Comparison of ENCODE assay signal across 14 cellular contexts in genomic region chr11:779120-779954, GRCh38. TPM values are rescaled to one million over a fixed set of nuclear protein-coding genes. Genes with fewer than 3 reads are reported as not detected.
DNase-seq lines count a peak whose midpoint lies in the region; ATAC-seq and TF ChIP-seq lines count a peak whose summit lies in the region.
"Had no signal": no experiment of that assay in that cellular context is flagged by ENCODE, and none has a peak within 500 bp of the region (broad histone marks: within the 10 kb centered on the region; RNA-seq: fewer than 3 reads in every experiment).

No MANE protein-coding gene starts in this region.

- H3K4me3 ChIP-seq in DND-41 (ENCODE audit: low read depth in 1 of 2, low read length in 2 of 2) (no peak overlapping the region), PC-9 (no peak overlapping the region)

- H4K20me1 ChIP-seq in DND-41 (ENCODE audit: insufficient read depth, low read length) (peaks cover 47% of the 10 kb centered on the region), PC-9 (ENCODE audit: insufficient read depth) (peaks cover 8% of the 10 kb centered on the region; the same call in 1 of the 2 replicates)

- no peaks in the 10 kb centered on the region for H3K27me3 ChIP-seq in DND-41 (ENCODE audit: insufficient read depth, low read length, poor library complexity)
- no peaks in the 10 kb centered on the region for H3K27me3 ChIP-seq in PC-9 (ENCODE audit: insufficient read depth, low read depth)

- H3K27ac Mint-ChIP-seq in HFFc6 (no peak overlapping the region), neural crest cell (ENCODE audit: unreplicated experiment) (no peak overlapping the region)
- H3K27ac Mint-ChIP-seq in activated naive CD8-positive, alpha-beta T cell treated with anti-CD3 and anti-CD28 coated beads, Interleukin-2, amount 10 ng/mL, durations not matched to agents 7 days and 5 days = no peak overlapping the region
- H3K27ac Mint-ChIP-seq: dendritic cell treated with granulocyte-macrophage colony-stimulating factor and Interleukin-4, amounts not matched to agents 40 ng/mL and 50 ng/mL, for 4 days had no signal

- H3K4me1 Mint-ChIP-seq in HFFc6 (ENCODE audit: low read depth) (peaks cover 35% of the 10 kb centered on the region), neural crest cell (peaks cover 29% of the 10 kb centered on the region)
- H3K4me1 Mint-ChIP-seq in activated naive CD8-positive, alpha-beta T cell treated with anti-CD3 and anti-CD28 coated beads, Interleukin-2, amount 10 ng/mL, durations not matched to agents 7 days and 5 days = peaks cover 15% of the 10 kb centered on the region

- H3K4me3 Mint-ChIP-seq in HFFc6 (no peak overlapping the region), neural crest cell (peak overlapping the region; percentile 68)
- H3K4me3 Mint-ChIP-seq in activated naive CD8-positive, alpha-beta T cell treated with anti-CD3 and anti-CD28 coated beads, Interleukin-2, amount 10 ng/mL, durations not matched to agents 7 days and 5 days = peak overlapping the region; percentile 48

- H3K9me3 Mint-ChIP-seq in HFFc6 (no peaks in the 10 kb centered on the region), neural crest cell (no peaks in the 10 kb centered on the region)
- H3K9me3 Mint-ChIP-seq in activated naive CD8-positive, alpha-beta T cell treated with anti-CD3 and anti-CD28 coated beads, Interleukin-2, amount 10 ng/mL, durations not matched to agents 7 days and 5 days = no peaks in the 10 kb centered on the region
- H3K9me3 Mint-ChIP-seq: dendritic cell treated with granulocyte-macrophage colony-stimulating factor and Interleukin-4, amounts not matched to agents 40 ng/mL and 50 ng/mL, for 4 days had no signal

- no peak overlapping the region for H3K27ac ChIP-seq in DND-41 (ENCODE audit: low read length)
- H3K27ac ChIP-seq in PC-9 = no peak overlapping the region
- H3K27ac ChIP-seq: KMS-11 had no signal

- peaks cover 36% of the 10 kb centered on the region for H3K36me3 ChIP-seq in DND-41 (ENCODE audit: insufficient read depth, low read length)
- H3K36me3 ChIP-seq in PC-9 (ENCODE audit: low read depth) = no peaks in the 10 kb centered on the region

- intact Hi-C loops in PC-9 (cut with micrococcal nuclease; ENCODE audit: unreplicated experiment) = no loop called here

- peaks cover 4% of the 10 kb centered on the region; the same call in 1 of the 2 replicates for H3K27me3 Mint-ChIP-seq in HFFc6 (ENCODE audit: insufficient read depth)
- H3K27me3 Mint-ChIP-seq in activated naive CD8-positive, alpha-beta T cell treated with anti-CD3 and anti-CD28 coated beads, Interleukin-2, amount 10 ng/mL, durations not matched to agents 7 days and 5 days = no peaks in the 10 kb centered on the region
- peaks cover 2% of the 10 kb centered on the region for H3K27me3 Mint-ChIP-seq in neural crest cell (ENCODE audit: low read depth)

- H2AFZ ChIP-seq in DND-41 (ENCODE audit: low read depth, low read length) (no peak overlapping the region), PC-9 (no peak overlapping the region)

- ATAC-seq in DND-41 (ENCODE audit: insufficient read depth, low read depth) = no peak
- ATAC-seq in activated naive CD8-positive, alpha-beta T cell treated with anti-CD3 and anti-CD28 coated beads, Interleukin-2, amount 10 ng/mL, durations not matched to agents 7 days and 5 days (ENCODE audit: low read depth) = no peak
- ATAC-seq: sciatic nerve, SK-N-SH treated with all-trans-retinoic acid at 6 μM for 48 hours had no signal

- H3K79me2 ChIP-seq in DND-41 (ENCODE audit: insufficient read depth, low read length) (peaks cover 54% of the 10 kb centered on the region), PC-9 (ENCODE audit: low read depth) (peaks cover 35% of the 10 kb centered on the region)

- H3F3A ChIP-seq in PC-9 (ENCODE audit: insufficient read depth, low read depth) = no peaks in the 10 kb centered on the region; the same call in 1 of the 2 replicates

- TF ChIP-seq CTCF in DND-41 (IDR thresholded peaks at IDR 0.05; ENCODE audit: borderline replicate concordance, extremely low read depth, low read length, poor library complexity, severe bottlenecking) (no peak), HFFc6 (IDR thresholded peaks at IDR 0.05) (peak; percentile 21; the same call in 1 of the 2 replicates), neural crest cell (conservative IDR thresholded peaks at IDR 0.05) (no peak), PC-9 (conservative IDR thresholded peaks at IDR 0.05) (no peak)

- H3K4me2 ChIP-seq in DND-41 (ENCODE audit: insufficient read depth, low read length) (peak overlapping the region; percentile 89), PC-9 (no peak overlapping the region)

- DNase-seq in DND-41 (no peak), HFFc6 (no peak), neural crest cell (ENCODE audit: low read depth, low spot score) (no peak), NOMO-1 (lab: John Stamatoyannopoulos, UW; ENCODE audit: unreplicated experiment in 2 of 2) (no peak), PC-9 (no peak), amniotic stem cell (lab: John Stamatoyannopoulos, UW) (no peak)
- DNase-seq in activated naive CD8-positive, alpha-beta T cell treated with anti-CD3 and anti-CD28 coated beads, Interleukin-2, amount 10 ng/mL, durations not matched to agents 7 days and 5 days = no peak
- DNase-seq: activated CD4-positive, alpha-beta T cell treated with anti-CD3 and anti-CD28 coated beads for 1 hour; NCI-H146; NCI-H774 had no signal

- peak overlapping the region; percentile 97; the same call in 1 of the 2 replicates for H3K9ac ChIP-seq in DND-41 (ENCODE audit: low read depth, low read length)
- H3K9ac ChIP-seq: KMS-11 had no signal

- no peaks in the 10 kb centered on the region for H3K9me3 ChIP-seq in DND-41 (ENCODE audit: insufficient read depth, low read length, severe bottlenecking)
- no peaks in the 10 kb centered on the region for H3K9me3 ChIP-seq in PC-9 (ENCODE audit: insufficient read depth, low read depth)

- BruUV-seq in PC-9 (replicated peaks; lab: Mats Ljungman, UMichigan) = no TSS peak

- CTCF ChIA-PET in PC-9 (lab: Charles Lee) = no interaction called here

- H3K9me2 ChIP-seq in PC-9 (ENCODE audit: insufficient read depth) = no peaks in the 10 kb centered on the region

- POLR2A ChIA-PET in activated naive CD8-positive, alpha-beta T cell treated with anti-CD3 and anti-CD28 coated beads, Interleukin-2, amount 10 ng/mL, durations not matched to agents 7 days and 5 days (lab: Charles Lee) = interaction anchor here (0.7 to 3.7 kb wide), 6 partner anchors 11 to 69 kb away, joined by 3 to 20 read pairs (median 4); partner anchors contain the start of genes CEND1 and PNPLA2
- POLR2A ChIA-PET in PC-9 (lab: Charles Lee; ENCODE audit: unreplicated experiment) = no interaction called here

- peaks cover 6% of the 10 kb centered on the region for H3K36me3 Mint-ChIP-seq in HFFc6 (ENCODE audit: low read depth)
- H3K36me3 Mint-ChIP-seq in activated naive CD8-positive, alpha-beta T cell treated with anti-CD3 and anti-CD28 coated beads, Interleukin-2, amount 10 ng/mL, durations not matched to agents 7 days and 5 days = peaks cover 5% of the 10 kb centered on the region
- no peaks in the 10 kb centered on the region for H3K36me3 Mint-ChIP-seq in neural crest cell (ENCODE audit: low read depth)

- H3K4me1 ChIP-seq in DND-41 (ENCODE audit: insufficient read depth, low read length) (peaks cover 48% of the 10 kb centered on the region), PC-9 (replicated peaks; ENCODE audit: insufficient read depth) (peaks cover 13% of the 10 kb centered on the region)

RNA-seq across cellular contexts. Expression of gene GATD1, which starts 2.0 kb away (rescaled TPM):
- 10 to 100 TPM; 61.0 to 72.7 (median 68.1) TPM for total RNA-seq in HFFc6 (2021; fragmentation: NEBNext Ultra II Directional; extraction: Animal tissue kit (Norgen Biotek cat#: 25700))
- 10 to 100 TPM; 59.8 to 62.4 TPM for total RNA-seq in activated naive CD8-positive, alpha-beta T cell treated with anti-CD3 and anti-CD28 coated beads, Interleukin-2, amount 10 ng/mL, durations not matched to agents 7 days and 5 days
- total RNA-seq in neural crest cell = 93.6 and 94.9 TPM in 2 replicates
- 52.7 and 61.9 TPM in 2 replicates for total RNA-seq in PC-9 (2021)

RNA-seq across cellular contexts. Expression of gene CEND1, which starts 10.6 kb away (rescaled TPM):
- total RNA-seq in HFFc6 (2021; fragmentation: NEBNext Ultra II Directional; extraction: Animal tissue kit (Norgen Biotek cat#: 25700)) = 10 to 100 TPM in 5 of 6 experiments, 1 to 10 TPM in 1; 8.2 to 12.2 (median 11.0) TPM
- under 1 TPM in 1 of 2 experiments, not detected in 1; 0.37 TPM for total RNA-seq in activated naive CD8-positive, alpha-beta T cell treated with anti-CD3 and anti-CD28 coated beads, Interleukin-2, amount 10 ng/mL, durations not matched to agents 7 days and 5 days
- total RNA-seq in neural crest cell (1.0 and 1.2 TPM in 2 replicates), PC-9 (2021) (not detected in 2 replicates)
- total RNA-seq: sciatic nerve had no signal

RNA-seq across cellular contexts. Expression of gene SLC25A22, which starts 18.7 kb away (rescaled TPM):
- total RNA-seq in HFFc6 (2021; fragmentation: NEBNext Ultra II Directional; extraction: Animal tissue kit (Norgen Biotek cat#: 25700)) = 10 to 100 TPM; 39.7 to 47.3 (median 42.9) TPM
- 10 to 100 TPM; 35.1 to 35.8 TPM for total RNA-seq in activated naive CD8-positive, alpha-beta T cell treated with anti-CD3 and anti-CD28 coated beads, Interleukin-2, amount 10 ng/mL, durations not matched to agents 7 days and 5 days
- 53.4 and 54.6 TPM in 2 replicates for total RNA-seq in neural crest cell
- total RNA-seq in PC-9 (2021) = 24.6 and 25.8 TPM in 2 replicates

RNA-seq across cellular contexts. Expression of gene PIDD1, which starts 25.7 kb away (rescaled TPM):
- total RNA-seq in HFFc6 (2021; fragmentation: NEBNext Ultra II Directional; extraction: Animal tissue kit (Norgen Biotek cat#: 25700)) = 10 to 100 TPM; 11.0 to 15.9 (median 13.7) TPM
- 10 to 100 TPM; 53.4 to 53.6 TPM for total RNA-seq in activated naive CD8-positive, alpha-beta T cell treated with anti-CD3 and anti-CD28 coated beads, Interleukin-2, amount 10 ng/mL, durations not matched to agents 7 days and 5 days
- total RNA-seq in neural crest cell = 30.7 and 37.9 TPM in 2 replicates
- total RNA-seq in PC-9 (2021) = 16.7 and 24.3 TPM in 2 replicates

RNA-seq across cellular contexts. Expression of gene RPLP2, which starts 30.4 kb away (rescaled TPM):
- 1,000 to 10,000 TPM; 1,532 to 1,781 (median 1,709) TPM for total RNA-seq in HFFc6 (2021; fragmentation: NEBNext Ultra II Directional; extraction: Animal tissue kit (Norgen Biotek cat#: 25700))
- 1,000 to 10,000 TPM; 2,888 to 3,019 TPM for total RNA-seq in activated naive CD8-positive, alpha-beta T cell treated with anti-CD3 and anti-CD28 coated beads, Interleukin-2, amount 10 ng/mL, durations not matched to agents 7 days and 5 days
- total RNA-seq in neural crest cell (1,810 and 1,830 TPM in 2 replicates), PC-9 (2021) (1,270 and 1,465 TPM in 2 replicates)
